Comparison of ENCODE assay signal across 7 cellular contexts in genomic region chr7:101814996-101815825, GRCh38. TPM values are rescaled to one million over a fixed set of nuclear protein-coding genes. Genes with fewer than 3 reads are reported as not detected.
DNase-seq lines count a peak whose midpoint lies in the region; ATAC-seq and TF ChIP-seq lines count a peak whose summit lies in the region.

No MANE protein-coding gene starts in this region.

- H3K27ac Mint-ChIP-seq in HFFc6 = peak overlapping the region; percentile 87
- H3K27ac Mint-ChIP-seq in natural killer cell = peak overlapping the region in 1 of 2 donors; percentile 80
- H3K27ac Mint-ChIP-seq in stimulated activated naive CD8-positive, alpha-beta T cell treated with anti-CD3 and anti-CD28 coated beads, Interleukin-15, amount 100 ng/mL, for 72 hours = peak overlapping the region in 1 of 2 donors; percentile 52

- no peaks in the 10 kb centered on the region for H3K9me3 Mint-ChIP-seq in HFFc6
- no peaks in the 10 kb centered on the region for H3K9me3 Mint-ChIP-seq in natural killer cell
- no peaks in the 10 kb centered on the region for H3K9me3 Mint-ChIP-seq in stimulated activated naive CD8-positive, alpha-beta T cell treated with anti-CD3 and anti-CD28 coated beads, Interleukin-15, amount 100 ng/mL, for 72 hours

- H3K4me1 ChIP-seq in esophagus (ENCODE audit: control insufficient read depth in 2 of 2, insufficient read depth in 2 of 2, low read length in 1 of 2) = peaks cover 0 to 2% of the 10 kb centered on the region in 2 donors

- H3K4me3 Mint-ChIP-seq in HFFc6 (peak overlapping the region; percentile 90), natural killer cell (peak overlapping the region; percentile 83)
- H3K4me3 Mint-ChIP-seq in stimulated activated naive CD8-positive, alpha-beta T cell treated with anti-CD3 and anti-CD28 coated beads, Interleukin-15, amount 100 ng/mL, for 72 hours = peak overlapping the region; percentile 86 to 88

- intact Hi-C loops in natural killer cell (cut with micrococcal nuclease) = loop anchor here (1.0 to 2.0 kb wide), 2 partner anchors 42 to 72 kb away; no protein-coding TSS in a partner anchor

- H3K4me3 ChIP-seq in GM12875 (ENCODE audit: low read depth, low read length) (peak overlapping the region; percentile 71), esophagus (ENCODE audit: low read depth in 1 of 2, low read length in 2 of 2) (peak overlapping the region; percentile 56 to 97)

- TF ChIP-seq CTCF in GM12875 (IDR thresholded peaks at IDR 0.05; ENCODE audit: borderline replicate concordance, insufficient read depth, low read depth, low read length) = peak; percentile 68
- peak; percentile 76 for TF ChIP-seq CTCF in HFFc6 (IDR thresholded peaks at IDR 0.05)
- TF ChIP-seq CTCF in natural killer cell (IDR thresholded peaks at IDR 0.05) = peak; percentile 21

- H3K4me1 Mint-ChIP-seq in HFFc6 (ENCODE audit: low read depth) = peaks cover 38% of the 10 kb centered on the region
- peaks cover 21 to 24% of the 10 kb centered on the region in 2 donors for H3K4me1 Mint-ChIP-seq in natural killer cell
- peaks cover 27% of the 10 kb centered on the region for H3K4me1 Mint-ChIP-seq in stimulated activated naive CD8-positive, alpha-beta T cell treated with anti-CD3 and anti-CD28 coated beads, Interleukin-15, amount 100 ng/mL, for 72 hours

- DNase-seq in HFFc6 (no peak), NCI-H1092 treated with DMSO at 0.1 percent for 48 hours (lab: John Stamatoyannopoulos, UW) (peak; percentile 60), natural killer cell (peak; percentile 63)
- peak; percentile 71 for DNase-seq in activated CD8-positive, alpha-beta memory T cell treated with anti-CD3 and anti-CD28 coated beads, Interleukin-2, amount 50 U/mL, for 4 hours
- DNase-seq in stimulated activated naive CD8-positive, alpha-beta T cell treated with anti-CD3 and anti-CD28 coated beads, Interleukin-15, amount 100 ng/mL, for 72 hours = peak; percentile 68 to 78

- no peaks in the 10 kb centered on the region for H3K27me3 ChIP-seq in esophagus (ENCODE audit: control insufficient read depth in 1 of 2, insufficient read depth in 2 of 2, low read length in 2 of 2)

- peak; percentile 49 to 75 (median 60) for ATAC-seq in natural killer cell
- peak; percentile 70 for ATAC-seq in stimulated activated naive CD8-positive, alpha-beta T cell treated with anti-CD3 and anti-CD28 coated beads, Interleukin-15, amount 100 ng/mL, for 72 hours

- H3K36me3 Mint-ChIP-seq in HFFc6 (ENCODE audit: low read depth) = peaks cover 6% of the 10 kb centered on the region; the same call in 1 of the 2 replicates
- no peaks in the 10 kb centered on the region for H3K36me3 Mint-ChIP-seq in natural killer cell

- 0 to 1% methylated on average over 43 to 86 of the region's 89 CpGs for WGBS in esophagus, 2 donors

- peak overlapping the region; percentile 82 to 83 for H3K27ac ChIP-seq in esophagus (ENCODE audit: low read depth in 2 of 2, low read length in 1 of 2)

- H3K36me3 ChIP-seq in esophagus (ENCODE audit: control insufficient read depth in 2 of 2, insufficient read depth in 2 of 2, low read length in 1 of 2) = no peaks in the 10 kb centered on the region

- H3K27me3 Mint-ChIP-seq in HFFc6 (ENCODE audit: insufficient read depth) (no peaks in the 10 kb centered on the region), natural killer cell (ENCODE audit: low read depth in 2 of 2) (no peaks in the 10 kb centered on the region)
- H3K27me3 Mint-ChIP-seq in stimulated activated naive CD8-positive, alpha-beta T cell treated with anti-CD3 and anti-CD28 coated beads, Interleukin-15, amount 100 ng/mL, for 72 hours = no peaks in the 10 kb centered on the region

- no peaks in the 10 kb centered on the region for H3K9me3 ChIP-seq in esophagus (ENCODE audit: control insufficient read depth in 2 of 2, insufficient read depth in 1 of 2, low read depth in 1 of 2, low read length in 1 of 2)

RNA-seq across cellular contexts. Expression of gene CUX1, which starts 2.2 kb away (rescaled TPM):
- total RNA-seq in HFFc6 (2021; fragmentation: NEBNext Ultra II Directional; extraction: Animal tissue kit (Norgen Biotek cat#: 25700)) = 10 to 100 TPM; 46.9 to 64.2 (median 51.6) TPM
- 10 to 100 TPM; 19.6 to 21.7 TPM for polyA plus RNA-seq in esophagus
- 10 to 100 TPM; 59.8 to 77.4 (median 73.6) TPM for total RNA-seq in natural killer cell

Comparison
In these comparisons a context has a peak if more than half of its experiments do, and no peak if none do; other contexts are left out.
1. CTCF ChIP-seq: peak in every context shown above with its lines; median percentile 76 in HFFc6; 68 in GM12875; 21 in natural killer cell.